Comparison of ENCODE assay signal across 8 cellular contexts in the genomic region with DNA sequence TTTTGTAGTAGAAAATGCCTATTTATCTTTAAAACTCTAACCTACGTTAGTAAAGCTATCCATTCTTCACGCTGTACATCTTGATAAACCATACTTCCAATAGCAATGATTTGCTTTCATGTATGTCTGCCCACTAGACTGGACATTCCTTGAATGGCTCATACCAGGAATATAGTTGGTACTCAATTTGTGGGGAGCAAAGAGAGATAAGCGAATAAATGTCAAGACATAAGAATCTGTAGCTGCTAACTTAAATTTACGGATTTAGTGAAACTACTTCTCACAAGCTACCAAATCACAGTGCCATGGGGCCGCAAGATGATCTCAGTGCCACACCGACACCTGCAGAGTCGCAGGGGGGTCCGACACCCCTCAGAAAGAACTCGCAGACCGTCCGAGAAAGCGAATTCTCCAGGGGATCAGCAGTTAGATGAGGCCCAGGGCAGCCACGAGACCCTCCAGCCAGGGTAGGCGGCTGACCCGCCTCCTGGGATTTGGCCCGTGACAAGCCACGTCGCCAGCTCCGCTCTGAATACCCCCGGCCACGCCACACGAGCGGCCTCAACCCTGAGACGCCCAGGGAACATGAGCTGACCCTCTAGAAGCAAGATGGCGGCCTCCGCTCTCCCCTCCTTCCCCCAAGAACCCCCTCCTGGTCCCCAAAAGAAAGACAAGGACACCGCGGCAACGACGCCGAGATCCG. TPM values are rescaled to one million over a fixed set of nuclear protein-coding genes. Genes with fewer than 3 reads are reported as not detected.
DNase-seq lines count a peak whose midpoint lies in the region; ATAC-seq and TF ChIP-seq lines count a peak whose summit lies in the region.

No MANE protein-coding gene starts in this region.

- TF ChIP-seq CTCF in right atrium auricular region (IDR thresholded peaks at IDR 0.05): no peak

- no peak for TF ChIP-seq POLR2A in erythroblast (IDR thresholded peaks at IDR 0.05; ENCODE audit: low read length)

- peak; percentile 6 for ATAC-seq in HG03159 (IDR thresholded peaks at IDR 0.05; ENCODE audit: unreplicated experiment)

- H3K36me3 ChIP-seq in right atrium auricular region: no peaks in the 10 kb centered on the region

- no peaks in the 10 kb centered on the region for H3K27me3 ChIP-seq in right atrium auricular region

- H3K27me3 Mint-ChIP-seq in activated T-helper 1 cell treated with anti-CD3 and anti-CD28 coated beads, Interleukin-12 subunit alpha, Interleukin-12 subunit beta, Interleukin-2, Interleukin-4 antibody, amounts not matched to agents 30 ng/mL and 10 ng/mL and 1 ng/mL, durations not matched to agents 14 hours and 24 hours and 36 hours (ENCODE audit: insufficient read depth): peaks cover 9% of the 10 kb centered on the region

- intact Hi-C loops in activated T-helper 1 cell treated with anti-CD3 and anti-CD28 coated beads, Interleukin-12 subunit alpha, Interleukin-12 subunit beta, Interleukin-2, Interleukin-4 antibody, amounts not matched to agents 30 ng/mL and 10 ng/mL and 1 ng/mL, durations not matched to agents 14 hours and 24 hours and 36 hours (cut with micrococcal nuclease): loop anchor here (1.0 to 2.0 kb wide), 7 partner anchors 14 to 713 kb away; partner anchors contain the start of genes MPLKIP and VPS41

- H3K27ac Mint-ChIP-seq in activated T-helper 1 cell treated with anti-CD3 and anti-CD28 coated beads, Interleukin-12 subunit alpha, Interleukin-12 subunit beta, Interleukin-2, Interleukin-4 antibody, amounts not matched to agents 30 ng/mL and 10 ng/mL and 1 ng/mL, durations not matched to agents 14 hours and 24 hours and 36 hours: peak overlapping the region; percentile 85

- peaks cover 0 to 42% of the 10 kb centered on the region in 2 donors for H3K4me1 ChIP-seq in right atrium auricular region

- H3K27ac ChIP-seq in right atrium auricular region (peak overlapping the region; percentile 92 to 94), skin epidermis (peak overlapping the region; percentile 77 to 98 (median 94))

- H3K9me3 Mint-ChIP-seq in activated T-helper 1 cell treated with anti-CD3 and anti-CD28 coated beads, Interleukin-12 subunit alpha, Interleukin-12 subunit beta, Interleukin-2, Interleukin-4 antibody, amounts not matched to agents 30 ng/mL and 10 ng/mL and 1 ng/mL, durations not matched to agents 14 hours and 24 hours and 36 hours: no peaks in the 10 kb centered on the region

- peaks cover 47% of the 10 kb centered on the region for H3K4me1 Mint-ChIP-seq in activated T-helper 1 cell treated with anti-CD3 and anti-CD28 coated beads, Interleukin-12 subunit alpha, Interleukin-12 subunit beta, Interleukin-2, Interleukin-4 antibody, amounts not matched to agents 30 ng/mL and 10 ng/mL and 1 ng/mL, durations not matched to agents 14 hours and 24 hours and 36 hours (ENCODE audit: low read depth)

- DNase-seq in NCI-H1105 (lab: John Stamatoyannopoulos, UW) (peak; percentile 72), NCI-H1105 treated with DMSO at 0.1 percent for 48 hours (lab: John Stamatoyannopoulos, UW) (no peak), right atrium auricular region (ENCODE audit: low spot score) (no peak), erythroblast (lab: John Stamatoyannopoulos, UW) (no peak), AG08395 (ENCODE audit: low spot score) (no peak)
- no peak for DNase-seq in activated T-helper 1 cell treated with anti-CD3 and anti-CD28 coated beads, Interleukin-12 subunit alpha, Interleukin-12 subunit beta, Interleukin-2, Interleukin-4 antibody, amounts not matched to agents 30 ng/mL and 10 ng/mL and 1 ng/mL, durations not matched to agents 14 hours and 24 hours and 36 hours (ENCODE audit: low spot score)

- H3K36me3 Mint-ChIP-seq in activated T-helper 1 cell treated with anti-CD3 and anti-CD28 coated beads, Interleukin-12 subunit alpha, Interleukin-12 subunit beta, Interleukin-2, Interleukin-4 antibody, amounts not matched to agents 30 ng/mL and 10 ng/mL and 1 ng/mL, durations not matched to agents 14 hours and 24 hours and 36 hours (ENCODE audit: low read depth): peaks cover 13% of the 10 kb centered on the region

- H3K4me3 Mint-ChIP-seq in activated T-helper 1 cell treated with anti-CD3 and anti-CD28 coated beads, Interleukin-12 subunit alpha, Interleukin-12 subunit beta, Interleukin-2, Interleukin-4 antibody, amounts not matched to agents 30 ng/mL and 10 ng/mL and 1 ng/mL, durations not matched to agents 14 hours and 24 hours and 36 hours: peak overlapping the region; percentile 88

- H3K4me3 ChIP-seq in right atrium auricular region: peak overlapping the region; percentile 79 to 89
- H3K4me3 ChIP-seq in skin epidermis: peak overlapping the region; percentile 78 to 97 (median 90)

- no peaks in the 10 kb centered on the region for H3K9me3 ChIP-seq in right atrium auricular region

RNA-seq across cellular contexts. Expression of gene RALA, which starts 0.6 kb away (rescaled TPM):
- 38.8 and 43.4 TPM in 2 replicates for total RNA-seq in activated T-helper 1 cell treated with anti-CD3 and anti-CD28 coated beads, Interleukin-12 subunit alpha, Interleukin-12 subunit beta, Interleukin-2, Interleukin-4 antibody, amounts not matched to agents 30 ng/mL and 10 ng/mL and 1 ng/mL, durations not matched to agents 14 hours and 24 hours and 36 hours
- total RNA-seq in right atrium auricular region: 10 to 100 TPM; 13.2 to 14.0 TPM

RNA-seq across cellular contexts. Expression of gene YAE1, which starts 56.6 kb away (rescaled TPM):
- total RNA-seq in activated T-helper 1 cell treated with anti-CD3 and anti-CD28 coated beads, Interleukin-12 subunit alpha, Interleukin-12 subunit beta, Interleukin-2, Interleukin-4 antibody, amounts not matched to agents 30 ng/mL and 10 ng/mL and 1 ng/mL, durations not matched to agents 14 hours and 24 hours and 36 hours: 10.4 and 12.1 TPM in 2 replicates
- total RNA-seq in right atrium auricular region: 10 to 100 TPM; 16.3 to 18.6 TPM
